Comparison of ENCODE assay signal across 8 cellular contexts in the genomic region with DNA sequence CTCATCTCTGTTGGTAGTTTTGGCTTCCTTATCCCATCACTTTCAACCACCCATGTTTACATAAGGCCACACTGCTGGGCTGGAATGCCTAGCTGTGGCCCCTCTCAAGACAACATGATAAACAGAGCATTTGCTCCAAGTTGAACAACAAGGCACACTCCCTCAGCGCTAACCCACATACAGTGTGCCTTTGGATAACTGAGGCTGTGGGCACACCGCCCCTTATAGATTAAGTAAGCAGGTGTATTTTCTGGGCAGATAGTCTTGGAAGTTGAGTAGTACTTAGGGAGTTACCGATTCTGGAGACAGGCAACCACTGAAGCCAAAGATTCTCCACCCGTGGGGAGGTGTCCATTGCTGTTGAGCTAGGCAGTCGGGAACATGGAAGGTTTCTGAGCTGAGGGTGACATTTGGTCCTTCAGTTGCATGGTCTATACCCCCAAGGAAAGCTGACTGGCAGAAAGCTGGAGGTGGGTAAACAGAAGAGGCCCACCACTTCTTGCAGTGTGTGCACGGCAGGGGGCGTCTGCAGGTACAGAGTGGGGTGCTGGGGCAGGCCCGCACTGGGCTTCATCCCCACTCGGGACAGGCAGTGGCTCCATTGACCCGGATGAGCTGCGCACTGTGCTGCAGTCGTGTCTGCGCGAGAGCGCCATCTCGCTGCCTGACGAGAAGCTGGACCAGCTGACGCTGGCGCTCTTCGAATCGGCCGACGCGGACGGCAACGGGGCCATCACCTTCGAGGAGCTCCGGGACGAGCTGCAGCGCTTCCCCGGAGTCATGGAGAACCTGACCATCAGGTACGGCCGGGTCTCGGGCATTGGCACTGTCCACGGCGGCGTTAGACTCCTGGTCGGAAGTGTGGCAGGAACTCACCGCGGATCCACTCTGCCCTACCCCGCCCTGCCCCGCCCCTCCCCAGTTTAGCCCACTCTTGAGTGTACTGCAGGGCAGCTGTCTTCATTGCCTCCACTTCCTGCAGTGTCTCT. TPM values are rescaled to one million over a fixed set of nuclear protein-coding genes. Genes with fewer than 3 reads are reported as not detected.
A peak's percentile ranks its signal among the peaks of the same experiment; 100 is the strongest.
DNase-seq lines count a peak whose midpoint lies in the region; ATAC-seq and TF ChIP-seq lines count a peak whose summit lies in the region.

No MANE protein-coding gene starts in this region.

- H3K4me3 ChIP-seq in GM12864 (ENCODE audit: low read depth, low read length) = no peak overlapping the region

- ATAC-seq in activated naive CD8-positive, alpha-beta T cell treated with anti-CD3 and anti-CD28 coated beads, Interleukin-2, amount 10 ng/mL, durations not matched to agents 7 days and 5 days (ENCODE audit: low read depth) = peak; percentile 86
- ATAC-seq in left ventricle myocardium superior = peak; percentile 87
- ATAC-seq in sciatic nerve = peak; percentile 79
- ATAC-seq in GM18505 (IDR thresholded peaks at IDR 0.05; ENCODE audit: unreplicated experiment) = no peak
- no peak for ATAC-seq in HG02840 (IDR thresholded peaks at IDR 0.05; ENCODE audit: low FRiP score, unreplicated experiment)
- no peak for ATAC-seq in HG03039 (IDR thresholded peaks at IDR 0.05; ENCODE audit: unreplicated experiment)

- no peaks in the 10 kb centered on the region for H3K9me3 Mint-ChIP-seq in activated naive CD8-positive, alpha-beta T cell treated with anti-CD3 and anti-CD28 coated beads, Interleukin-2, amount 10 ng/mL, durations not matched to agents 7 days and 5 days

- no peak for DNase-seq in GM12864 (ENCODE audit: low read depth)
- peak; percentile 47 for DNase-seq in NCI-H774 (lab: John Stamatoyannopoulos, UW)
- peak; percentile 59 for DNase-seq in activated naive CD8-positive, alpha-beta T cell treated with anti-CD3 and anti-CD28 coated beads, Interleukin-2, amount 10 ng/mL, durations not matched to agents 7 days and 5 days
- DNase-seq in left ventricle myocardium superior = peak; percentile 65
- no peak for DNase-seq in sciatic nerve (ENCODE audit: low spot score)

- POLR2A ChIA-PET in activated naive CD8-positive, alpha-beta T cell treated with anti-CD3 and anti-CD28 coated beads, Interleukin-2, amount 10 ng/mL, durations not matched to agents 7 days and 5 days (lab: Charles Lee) = no interaction called here

- peak; percentile 45 for TF ChIP-seq CTCF in GM12864 (IDR thresholded peaks at IDR 0.05; ENCODE audit: low read depth, low read length, missing control alignments)

- H3K4me1 Mint-ChIP-seq in activated naive CD8-positive, alpha-beta T cell treated with anti-CD3 and anti-CD28 coated beads, Interleukin-2, amount 10 ng/mL, durations not matched to agents 7 days and 5 days = peaks cover 2% of the 10 kb centered on the region

- no peaks in the 10 kb centered on the region for H3K36me3 Mint-ChIP-seq in activated naive CD8-positive, alpha-beta T cell treated with anti-CD3 and anti-CD28 coated beads, Interleukin-2, amount 10 ng/mL, durations not matched to agents 7 days and 5 days

- peaks cover 8% of the 10 kb centered on the region for H3K27me3 Mint-ChIP-seq in activated naive CD8-positive, alpha-beta T cell treated with anti-CD3 and anti-CD28 coated beads, Interleukin-2, amount 10 ng/mL, durations not matched to agents 7 days and 5 days

- H3K27ac Mint-ChIP-seq in activated naive CD8-positive, alpha-beta T cell treated with anti-CD3 and anti-CD28 coated beads, Interleukin-2, amount 10 ng/mL, durations not matched to agents 7 days and 5 days = no peak overlapping the region

- TF ChIP-seq POLR2A in GM18505 (IDR thresholded peaks at IDR 0.05; ENCODE audit: borderline replicate concordance, extremely low read depth, insufficient read depth, insufficient read length) = no peak

- peak overlapping the region; percentile 53 for H3K4me3 Mint-ChIP-seq in activated naive CD8-positive, alpha-beta T cell treated with anti-CD3 and anti-CD28 coated beads, Interleukin-2, amount 10 ng/mL, durations not matched to agents 7 days and 5 days

- intact Hi-C loops in left ventricle myocardium superior (cut with micrococcal nuclease) (no loop called here), sciatic nerve (cut with DNase I) (no loop called here)

RNA-seq across cellular contexts. Expression of a gene that starts 16.8 kb away (rescaled TPM):
- under 1 TPM in 1 of 2 experiments, not detected in 1; 0.06 TPM for total RNA-seq in activated naive CD8-positive, alpha-beta T cell treated with anti-CD3 and anti-CD28 coated beads, Interleukin-2, amount 10 ng/mL, durations not matched to agents 7 days and 5 days
- not detected for total RNA-seq in left ventricle myocardium superior
- 0.45 TPM for total RNA-seq in sciatic nerve

Comparison
In these comparisons a context has a peak if more than half of its experiments do, and no peak if none do; other contexts are left out.
1. DNase-seq: peak in NCI-H774 (single experiment), activated naive CD8-positive, alpha-beta T cell treated with anti-CD3 and anti-CD28 coated beads, Interleukin-2, amount 10 ng/mL, durations not matched to agents 7 days and 5 days (single experiment) and left ventricle myocardium superior (single experiment); none in GM12864 (single experiment) and sciatic nerve (single experiment).
2. ATAC-seq: peak in activated naive CD8-positive, alpha-beta T cell treated with anti-CD3 and anti-CD28 coated beads, Interleukin-2, amount 10 ng/mL, durations not matched to agents 7 days and 5 days (single experiment), left ventricle myocardium superior (single experiment) and sciatic nerve (single experiment); none in GM18505 (single experiment), HG02840 (single experiment) and HG03039 (single experiment).